ENCODE assay signal across 21 cellular contexts in the genomic region with DNA sequence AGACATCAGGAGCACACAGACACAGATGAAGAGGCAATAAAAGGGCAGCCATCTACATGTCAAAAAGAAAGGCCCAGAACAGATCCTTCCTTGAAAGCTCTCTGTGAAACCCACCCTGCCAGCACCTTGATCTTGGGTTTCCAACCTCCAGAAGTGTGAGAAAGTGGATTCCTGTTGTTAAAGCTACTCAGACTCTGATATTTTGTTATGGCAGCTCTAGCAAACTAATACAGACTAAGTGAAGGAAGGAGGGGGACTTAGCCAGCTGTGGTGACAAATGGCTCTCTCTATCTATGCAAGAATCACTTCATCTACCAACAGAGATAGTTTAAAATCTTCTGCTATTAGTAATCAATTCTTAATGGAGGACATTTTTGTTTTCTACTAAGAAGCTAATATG. TPM values are rescaled to one million over a fixed set of nuclear protein-coding genes. Genes with fewer than 3 reads are reported as not detected.
A peak's percentile ranks its signal among the peaks of the same experiment; 100 is the strongest.
DNase-seq lines count a peak whose midpoint lies in the region; ATAC-seq and TF ChIP-seq lines count a peak whose summit lies in the region.
"Had no signal": no experiment of that assay in that cellular context is flagged by ENCODE, and none has a peak within 500 bp of the region (broad histone marks: within the 10 kb centered on the region; RNA-seq: fewer than 3 reads in every experiment).

No MANE protein-coding gene starts in this region.

- peaks cover 18% of the 10 kb centered on the region for H3K9me3 Mint-ChIP-seq in activated naive CD4-positive, alpha-beta T cell treated with anti-CD3 and anti-CD28 coated beads for 36 hours
- H3K9me3 Mint-ChIP-seq in activated T-helper 2 cell treated with anti-CD3 and anti-CD28 coated beads, Interferon-gamma antibody, Interleukin-2, Interleukin-4, amounts not matched to agents 10 μg/mL and 5 μg/mL and 100 μg/mL, durations not matched to agents 14 hours and 24 hours and 36 hours = peaks cover 46% of the 10 kb centered on the region
- H3K9me3 Mint-ChIP-seq in natural killer cell treated with Interleukin-12 subunit alpha and Interleukin-12 subunit beta and Interleukin-15 and Interleukin-18, amount 100 ng/mL, for 72 hours = peaks cover 10% of the 10 kb centered on the region

- H3K27me3 Mint-ChIP-seq in activated naive CD4-positive, alpha-beta T cell treated with anti-CD3 and anti-CD28 coated beads for 36 hours (ENCODE audit: low read depth) = no peaks in the 10 kb centered on the region
- H3K27me3 Mint-ChIP-seq in activated T-helper 2 cell treated with anti-CD3 and anti-CD28 coated beads, Interferon-gamma antibody, Interleukin-2, Interleukin-4, amounts not matched to agents 10 μg/mL and 5 μg/mL and 100 μg/mL, durations not matched to agents 14 hours and 24 hours and 36 hours (ENCODE audit: low read depth) = no peaks in the 10 kb centered on the region
- H3K27me3 Mint-ChIP-seq in natural killer cell treated with Interleukin-12 subunit alpha and Interleukin-12 subunit beta and Interleukin-15 and Interleukin-18, amount 100 ng/mL, for 72 hours = no peaks in the 10 kb centered on the region

- no peak for DNase-seq in activated naive CD4-positive, alpha-beta T cell treated with anti-CD3 and anti-CD28 coated beads for 36 hours
- DNase-seq in activated naive CD4-positive, alpha-beta T cell treated with anti-CD3 and anti-CD28 coated beads, Interleukin-2, amount 50 U/mL, for 16 hours = no peak
- no peak for DNase-seq in GM12865 (ENCODE audit: low read depth)
- DNase-seq in activated T-helper 2 cell treated with anti-CD3 and anti-CD28 coated beads, Interferon-gamma antibody, Interleukin-2, Interleukin-4, amounts not matched to agents 10 μg/mL and 5 μg/mL and 100 μg/mL, durations not matched to agents 14 hours and 24 hours and 36 hours (ENCODE audit: low spot score) = no peak
- no peak for DNase-seq in natural killer cell treated with Interleukin-12 subunit alpha and Interleukin-12 subunit beta and Interleukin-15 and Interleukin-18, amount 100 ng/mL, for 72 hours (ENCODE audit: low spot score)
- DNase-seq in SIG-M5 (lab: John Stamatoyannopoulos, UW) = no peak
- DNase-seq in central memory CD4-positive, alpha-beta T cell = no peak
- no peak for DNase-seq in COLO829 (ENCODE audit: low spot score)
- DNase-seq: activated CD4-positive, CD25-positive, alpha-beta regulatory T cell treated with anti-CD3 and anti-CD28 coated beads, Interleukin-2, amount 50 U/mL, for 72 hours; cortex of kidney; Karpas-422; NCI-H187; NCI-H82; stimulated activated CD4-positive, alpha-beta T cell treated with anti-CD3 and anti-CD28 coated beads, Interleukin-1b, Interleukin-23, amount 100 ng/mL, for 48 hours; tibial artery had no signal

- H3K4me3 ChIP-seq in GM12865 (ENCODE audit: low read depth, low read length) = peak overlapping the region; percentile 12; the same call in 1 of the 2 replicates
- H3K4me3 ChIP-seq: breast epithelium, lung, skin epidermis, tibial artery had no signal

- H3K4me3 Mint-ChIP-seq in activated naive CD4-positive, alpha-beta T cell treated with anti-CD3 and anti-CD28 coated beads for 36 hours = no peak overlapping the region
- peak overlapping the region; percentile 21 for H3K4me3 Mint-ChIP-seq in activated T-helper 2 cell treated with anti-CD3 and anti-CD28 coated beads, Interferon-gamma antibody, Interleukin-2, Interleukin-4, amounts not matched to agents 10 μg/mL and 5 μg/mL and 100 μg/mL, durations not matched to agents 14 hours and 24 hours and 36 hours (ENCODE audit: low read depth)
- peak overlapping the region; percentile 95 for H3K4me3 Mint-ChIP-seq in natural killer cell treated with Interleukin-12 subunit alpha and Interleukin-12 subunit beta and Interleukin-15 and Interleukin-18, amount 100 ng/mL, for 72 hours

- ATAC-seq in natural killer cell treated with Interleukin-12 subunit alpha and Interleukin-12 subunit beta and Interleukin-15 and Interleukin-18, amount 100 ng/mL, for 72 hours = no peak
- ATAC-seq: SK-N-SH treated with all-trans-retinoic acid at 6 μM for 48 hours had no signal

- intact Hi-C loops in activated naive CD4-positive, alpha-beta T cell treated with anti-CD3 and anti-CD28 coated beads for 36 hours (cut with micrococcal nuclease) = loop anchor here (2.0 to 10.0 kb wide), 4 partner anchors 47 to 451 kb away; a partner anchor contains a TSS
- intact Hi-C loops in activated T-helper 2 cell treated with anti-CD3 and anti-CD28 coated beads, Interferon-gamma antibody, Interleukin-2, Interleukin-4, amounts not matched to agents 10 μg/mL and 5 μg/mL and 100 μg/mL, durations not matched to agents 14 hours and 24 hours and 36 hours (cut with micrococcal nuclease) = loop anchor here (2.0 kb wide), 3 partner anchors 47 to 95 kb away; no protein-coding TSS in a partner anchor

- peaks cover 83% of the 10 kb centered on the region for H3K4me1 Mint-ChIP-seq in activated naive CD4-positive, alpha-beta T cell treated with anti-CD3 and anti-CD28 coated beads for 36 hours (ENCODE audit: low read depth)
- peaks cover 78% of the 10 kb centered on the region for H3K4me1 Mint-ChIP-seq in activated T-helper 2 cell treated with anti-CD3 and anti-CD28 coated beads, Interferon-gamma antibody, Interleukin-2, Interleukin-4, amounts not matched to agents 10 μg/mL and 5 μg/mL and 100 μg/mL, durations not matched to agents 14 hours and 24 hours and 36 hours (ENCODE audit: low read depth)
- H3K4me1 Mint-ChIP-seq in natural killer cell treated with Interleukin-12 subunit alpha and Interleukin-12 subunit beta and Interleukin-15 and Interleukin-18, amount 100 ng/mL, for 72 hours (ENCODE audit: low read depth in 2 of 2) = peaks cover 64 to 83% of the 10 kb centered on the region in 2 donors

- H3K27ac Mint-ChIP-seq in activated naive CD4-positive, alpha-beta T cell treated with anti-CD3 and anti-CD28 coated beads for 36 hours = peak overlapping the region; percentile 96
- H3K27ac Mint-ChIP-seq in activated T-helper 2 cell treated with anti-CD3 and anti-CD28 coated beads, Interferon-gamma antibody, Interleukin-2, Interleukin-4, amounts not matched to agents 10 μg/mL and 5 μg/mL and 100 μg/mL, durations not matched to agents 14 hours and 24 hours and 36 hours = peak overlapping the region; percentile 99
- H3K27ac Mint-ChIP-seq in natural killer cell treated with Interleukin-12 subunit alpha and Interleukin-12 subunit beta and Interleukin-15 and Interleukin-18, amount 100 ng/mL, for 72 hours = peak overlapping the region; percentile 99 to 100

- H3K36me3 Mint-ChIP-seq in activated naive CD4-positive, alpha-beta T cell treated with anti-CD3 and anti-CD28 coated beads for 36 hours (ENCODE audit: low read depth) = peaks cover 44% of the 10 kb centered on the region
- H3K36me3 Mint-ChIP-seq in activated T-helper 2 cell treated with anti-CD3 and anti-CD28 coated beads, Interferon-gamma antibody, Interleukin-2, Interleukin-4, amounts not matched to agents 10 μg/mL and 5 μg/mL and 100 μg/mL, durations not matched to agents 14 hours and 24 hours and 36 hours (ENCODE audit: low read depth) = peaks cover 86% of the 10 kb centered on the region
- peaks cover 67% of the 10 kb centered on the region for H3K36me3 Mint-ChIP-seq in natural killer cell treated with Interleukin-12 subunit alpha and Interleukin-12 subunit beta and Interleukin-15 and Interleukin-18, amount 100 ng/mL, for 72 hours

- CTCF ChIA-PET in activated naive CD4-positive, alpha-beta T cell treated with anti-CD3 and anti-CD28 coated beads for 36 hours (lab: Charles Lee) = interaction anchor here (0.7 to 0.9 kb wide), 2 partner anchors 29 to 985 kb away, joined by 3 read pairs; no protein-coding TSS in a partner anchor

- no peak for TF ChIP-seq CTCF in GM12865 (IDR thresholded peaks at IDR 0.05; ENCODE audit: insufficient read depth, low read depth, low read length, missing control alignments)

RNA-seq across cellular contexts. Expression of a gene that starts 10.4 kb away (rescaled TPM):
- total RNA-seq in activated naive CD4-positive, alpha-beta T cell treated with anti-CD3 and anti-CD28 coated beads for 36 hours = 10 to 100 TPM; 41.1 to 43.0 TPM
- total RNA-seq in activated T-helper 2 cell treated with anti-CD3 and anti-CD28 coated beads, Interferon-gamma antibody, Interleukin-2, Interleukin-4, amounts not matched to agents 10 μg/mL and 5 μg/mL and 100 μg/mL, durations not matched to agents 14 hours and 24 hours and 36 hours = 73.0 and 79.0 TPM in 2 replicates
- 100 to 1,000 TPM; 158 to 383 TPM for total RNA-seq in natural killer cell treated with Interleukin-12 subunit alpha and Interleukin-12 subunit beta and Interleukin-15 and Interleukin-18, amount 100 ng/mL, for 72 hours
- total RNA-seq: fibroblast of lung, HT1080 had no signal
